ENCODE assay signal across 8 cellular contexts in genomic region chr15:51736069-51736468, GRCh38. TPM values are rescaled to one million over a fixed set of nuclear protein-coding genes. Genes with fewer than 3 reads are reported as not detected.
DNase-seq lines count a peak whose midpoint lies in the region; TF ChIP-seq lines count a peak whose summit lies in the region.

No MANE protein-coding gene starts in this region.

- H3K4me1 ChIP-seq in suprapubic skin, result peaks cover 37% of the 10 kb centered on the region

- peaks cover 9% of the 10 kb centered on the region for H3K27me3 Mint-ChIP-seq in endothelial cell (ENCODE audit: unreplicated experiment)

- no peaks in the 10 kb centered on the region for H3K36me3 ChIP-seq in suprapubic skin

- H3K27me3 ChIP-seq in suprapubic skin, result no peaks in the 10 kb centered on the region

- peaks cover 46% of the 10 kb centered on the region for H3K4me1 Mint-ChIP-seq in endothelial cell (ENCODE audit: unreplicated experiment)

- H3K9me3 Mint-ChIP-seq in endothelial cell (ENCODE audit: unreplicated experiment), result no peaks in the 10 kb centered on the region

- H3K27ac Mint-ChIP-seq in endothelial cell (ENCODE audit: unreplicated experiment), result no peak overlapping the region

- 62% methylated on average over 3 of the region's 3 CpGs for WGBS in suprapubic skin

- H3K9me3 ChIP-seq in suprapubic skin, result no peaks in the 10 kb centered on the region

- no peak overlapping the region for H3K27ac ChIP-seq in suprapubic skin

- TF ChIP-seq EP300 in suprapubic skin (IDR thresholded peaks at IDR 0.05), result no peak

- peak; percentile 10 for DNase-seq in stimulated activated naive CD4-positive, alpha-beta T cell treated with Interleukin-2 at 50 U/mL for 16 hours (lab: John Stamatoyannopoulos, UW)
- DNase-seq in stimulated activated naive CD4-positive, alpha-beta T cell (lab: John Stamatoyannopoulos, UW), result no peak
- peak; percentile 29 for DNase-seq in OCI-M1 (lab: John Stamatoyannopoulos, UW)
- DNase-seq in endothelial cell (ENCODE audit: low spot score), result no peak
- DNase-seq in suprapubic skin (ENCODE audit: low spot score in 2 of 2), result no peak
- no peak for DNase-seq in HT-29 (ENCODE audit: low spot score)
- DNase-seq in GM03348 (ENCODE audit: low spot score), result no peak
- DNase-seq in globus pallidus (ENCODE audit: low spot score), result no peak

- peak overlapping the region; percentile 94 for H3K4me3 ChIP-seq in suprapubic skin

- peaks cover 31% of the 10 kb centered on the region for H3K36me3 Mint-ChIP-seq in endothelial cell (ENCODE audit: low read depth, unreplicated experiment)

- no peak for TF ChIP-seq CTCF in endothelial cell (IDR thresholded peaks at IDR 0.05; ENCODE audit: unreplicated experiment)
- TF ChIP-seq CTCF in suprapubic skin (IDR thresholded peaks at IDR 0.05), result no peak

- TF ChIP-seq POLR2A in suprapubic skin (IDR thresholded peaks at IDR 0.05), result no peak

- H3K4me3 Mint-ChIP-seq in endothelial cell (ENCODE audit: unreplicated experiment), result peak overlapping the region; percentile 92

RNA-seq across cellular contexts. Expression of gene LYSMD2, which starts 1.4 kb away (rescaled TPM):
- 14.5 TPM for total RNA-seq in endothelial cell (ENCODE audit: unreplicated experiment)
- total RNA-seq in suprapubic skin, result 10 to 100 TPM in 2 of 4 donors, 1 to 10 TPM in 2; 8.8 to 16.1 (median 10.2) TPM
- 12.0 and 13.2 TPM in 2 replicates for total RNA-seq in HT-29 (2014; rRNA removed; shearing (Covaris generic))

RNA-seq across cellular contexts. Expression of gene TMOD2, which starts 15.3 kb away (rescaled TPM):
- total RNA-seq in endothelial cell (ENCODE audit: unreplicated experiment) (118 TPM), suprapubic skin (10 to 100 TPM in 2 of 4 donors, 1 to 10 TPM in 2; 7.8 to 18.7 (median 9.5) TPM)
- 0.08 and 0.46 TPM in 2 replicates for total RNA-seq in HT-29 (2014; rRNA removed; shearing (Covaris generic))

RNA-seq across cellular contexts. Expression of gene SCG3, which starts 54.8 kb away (rescaled TPM):
- total RNA-seq in endothelial cell (ENCODE audit: unreplicated experiment) (37.0 TPM), suprapubic skin (not detected)
- total RNA-seq in HT-29 (2014; rRNA removed; shearing (Covaris generic)), result not detected in 2 replicates

Comparison
In these comparisons a context has a peak if more than half of its experiments do, and no peak if none do; other contexts are left out.
1. DNase-seq: peak in stimulated activated naive CD4-positive, alpha-beta T cell treated with Interleukin-2 at 50 U/mL for 16 hours (single experiment) and OCI-M1 (single experiment); none in stimulated activated naive CD4-positive, alpha-beta T cell (0 of 6), endothelial cell (single experiment), suprapubic skin (0 of 2), HT-29 (single experiment), GM03348 (single experiment) and globus pallidus (single experiment).
2. RNA of gene SCG3, which starts 54.8 kb away (total RNA-seq): 37.0 TPM in endothelial cell (single experiment); not detected in suprapubic skin and not detected in HT-29; every median in the first group is over 10 times any median in the second.